Comparison of ENCODE assay signal across 1 cellular context in genomic region chr1:183758913-183759312, GRCh38.
TF ChIP-seq lines count a peak whose summit lies in the region.

No MANE protein-coding gene starts in this region.

TF ChIP-seq in GM23338, 12 proteins besides CTCF, POLR2A, EP300 and RAD21 (continued from another document):
- TF ChIP-seq ETS1 (IDR thresholded peaks at IDR 0.05) = no peak
- TF ChIP-seq EZH2phosphoT487 (IDR thresholded peaks at IDR 0.05; ENCODE audit: unreplicated experiment) = no peak
